24 cellular contexts compared by ENCODE assay signal in the genomic region with DNA sequence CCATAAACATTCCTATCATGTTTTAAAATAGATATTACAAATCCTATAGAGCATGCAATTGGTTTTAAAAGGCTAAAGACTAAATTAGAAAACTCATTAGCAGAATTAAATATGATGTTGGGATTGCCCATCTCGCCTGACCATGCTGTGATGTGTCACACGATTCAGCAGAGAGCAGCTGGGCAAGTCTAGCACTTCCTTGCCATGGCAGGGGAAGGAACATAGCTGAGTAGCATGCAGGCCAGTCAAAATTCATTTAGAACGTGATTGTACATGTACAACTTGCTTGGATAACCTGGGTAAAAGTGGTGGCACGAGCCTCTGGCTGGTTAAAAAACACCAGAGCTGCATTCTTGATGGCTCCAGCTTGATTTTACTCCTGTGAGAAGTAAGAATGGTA.
DNase-seq lines count a peak whose midpoint lies in the region; ATAC-seq, FAIRE-seq and TF ChIP-seq lines count a peak whose summit lies in the region.
"Had no signal": no experiment of that assay in that cellular context is flagged by ENCODE, and none has a peak within 500 bp of the region (broad histone marks: within the 10 kb centered on the region; RNA-seq: fewer than 3 reads in every experiment).

No MANE protein-coding gene starts in this region.

- TF ChIP-seq CTCF in D721Med (IDR thresholded peaks at IDR 0.05; ENCODE audit: insufficient read depth, missing control alignments) (no peak), RWPE2 (IDR thresholded peaks at IDR 0.05; ENCODE audit: poor library complexity, severe bottlenecking) (no peak)

- no peak overlapping the region for H3K27ac ChIP-seq in RWPE2 (ENCODE audit: poor library complexity, severe bottlenecking)
- H3K27ac ChIP-seq: SK-N-MC had no signal

- in situ Hi-C loops in ACHN (cut with HindIII; ENCODE audit: low pct_ligation_motif_present, low pct_unique_long_range_greater_than_20kb, low sequenced_read_pairs), result no loop called here

- no peak overlapping the region for H3K4me3 Mint-ChIP-seq in activated T-cell treated with anti-CD3 and anti-CD28 coated beads, Interleukin-2, amount 50 U/mL, for 4 hours
- H3K4me3 Mint-ChIP-seq: CD4-positive, alpha-beta T cell had no signal

- H3K4me1 ChIP-seq in RWPE2 (ENCODE audit: insufficient read depth, poor library complexity, severe bottlenecking), result no peaks in the 10 kb centered on the region
- H3K4me1 ChIP-seq: BE2C had no signal

- H3K4me1 Mint-ChIP-seq in activated T-cell treated with anti-CD3 and anti-CD28 coated beads, Interleukin-2, amount 50 U/mL, for 4 hours (ENCODE audit: low read depth), result no peaks in the 10 kb centered on the region

- H3K36me3 ChIP-seq in RWPE2 (ENCODE audit: low read depth), result no peaks in the 10 kb centered on the region
- H3K36me3 ChIP-seq: BE2C had no signal

- H3K4me3 ChIP-seq in RWPE2 (ENCODE audit: severe bottlenecking), result no peak overlapping the region
- H3K4me3 ChIP-seq: GM12878, SK-N-MC had no signal

- no peaks in the 10 kb centered on the region for H3K36me3 Mint-ChIP-seq in activated T-cell treated with anti-CD3 and anti-CD28 coated beads, Interleukin-2, amount 50 U/mL, for 4 hours (ENCODE audit: insufficient read depth)

- FAIRE-seq in D721Med (lab: Jason Lieb, UNC), result peak; percentile 48
- FAIRE-seq: GM12878, GM18507 had no signal

- H3K27me3 Mint-ChIP-seq in activated T-cell treated with anti-CD3 and anti-CD28 coated beads, Interleukin-2, amount 50 U/mL, for 4 hours (ENCODE audit: low read depth), result no peaks in the 10 kb centered on the region
- H3K27me3 Mint-ChIP-seq: CD4-positive, alpha-beta T cell had no signal

- ATAC-seq in RWPE2 (ENCODE audit: low read depth), result peak; percentile 66; the same call in 2 of the 3 replicates
- no peak for ATAC-seq in activated T-cell treated with anti-CD3 and anti-CD28 coated beads, Interleukin-2, amount 50 U/mL, for 4 hours
- ATAC-seq: GM12878, Right ventricle myocardium inferior had no signal

- H3K9me3 Mint-ChIP-seq in activated T-cell treated with anti-CD3 and anti-CD28 coated beads, Interleukin-2, amount 50 U/mL, for 4 hours, result peaks cover 3% of the 10 kb centered on the region
- H3K9me3 Mint-ChIP-seq: CD4-positive, alpha-beta T cell had no signal

- DNase-seq in ACHN (peak; percentile 36), D721Med (ENCODE audit: insufficient read length, low spot score) (no peak), RWPE2 (ENCODE audit: low spot score) (no peak), kidney tubule cell (ENCODE audit: low spot score) (peak; percentile 27), HuH-7 (ENCODE audit: low spot score) (no peak), NCI-H1105 treated with DMSO at 0.1 percent for 48 hours (lab: John Stamatoyannopoulos, UW) (no peak)
- no peak for DNase-seq in activated T-cell treated with anti-CD3 and anti-CD28 coated beads, Interleukin-2, amount 50 U/mL, for 4 hours
- DNase-seq: BE2C; Calu3; CD4-positive, alpha-beta T cell; DND-41; GDM1; GOT3; KG1; NCI-H1048; NCI-H1694; NCI-H2107; NCI-H345; NCI-H69; T-helper 1 cell had no signal

- H3K27me3 ChIP-seq in RWPE2 (ENCODE audit: insufficient read depth, poor library complexity, severe bottlenecking), result no peaks in the 10 kb centered on the region
- H3K27me3 ChIP-seq: BE2C had no signal

- H3K9me3 ChIP-seq in RWPE2 (ENCODE audit: severe bottlenecking), result no peaks in the 10 kb centered on the region
- H3K9me3 ChIP-seq: BE2C had no signal

Comparison
In these comparisons a context has a peak if more than half of its experiments do, and no peak if none do; other contexts are left out.
1. DNase-seq: peak in ACHN (single experiment) and kidney tubule cell (single experiment); none in D721Med (single experiment), RWPE2 (single experiment), HuH-7 (single experiment), activated T-cell treated with anti-CD3 and anti-CD28 coated beads, Interleukin-2, amount 50 U/mL, for 4 hours (single experiment) and NCI-H1105 treated with DMSO at 0.1 percent for 48 hours (single experiment).